15 cellular contexts compared by ENCODE assay signal in genomic region chr4:139622856-139623255, GRCh38.
"Had no signal": no experiment of that assay in that cellular context is flagged by ENCODE, and none has a peak within 500 bp of the region (broad histone marks: within the 10 kb centered on the region; RNA-seq: fewer than 3 reads in every experiment).

No MANE protein-coding gene starts in this region.

- H3K27ac ChIP-seq: right atrium auricular region, thyroid gland had no signal

- H3K4me3 ChIP-seq: right atrium auricular region, thyroid gland had no signal

- ATAC-seq: naive thymus-derived CD8-positive, alpha-beta T cell; stimulated activated naive B cell treated with anti-CD40 and anti-IgM and Interleukin-4, amounts not matched to agents 10 μg/mL and 1 μg/mL and 100 μg/mL, for 72 hours; WTC11 had no signal

- H3K27me3 ChIP-seq: right atrium auricular region, thyroid gland had no signal

- DNase-seq: activated CD4-positive, alpha-beta memory T cell treated with anti-CD3 and anti-CD28 coated beads, Interleukin-2, amount 10 ng/mL, durations not matched to agents 7 days and 5 days; activated CD4-positive, alpha-beta T cell treated with anti-CD3 and anti-CD28 coated beads for 4 hours; activated effector memory CD4-positive, alpha-beta T cell treated with Interleukin-2 at 50 U/mL for 16 hours; activated naive CD4-positive, alpha-beta T cell treated with anti-CD3 and anti-CD28 coated beads, Interleukin-2, amount 50 U/mL, for 16 hours; activated T-cell treated with anti-CD3 and anti-CD28 coated beads, Interleukin-2, amount 50 U/mL, for 24 hours; hippocampal formation; mesenchymal stem cell; naive thymus-derived CD8-positive, alpha-beta T cell; occipital lobe; stimulated activated CD4-positive, alpha-beta T cell treated with anti-CD3 and anti-CD28 coated beads, Interleukin-15, amount 100 ng/mL, for 24 hours; stimulated activated CD4-positive, alpha-beta T cell treated with anti-CD3 and anti-CD28 coated beads, Interleukin-4, amount 100 ng/mL, for 1 hour; stimulated activated naive B cell treated with anti-CD40 and anti-IgM and Interleukin-4, amounts not matched to agents 10 μg/mL and 1 μg/mL and 100 μg/mL, for 72 hours; thyroid gland had no signal

- H3K4me1 ChIP-seq: right atrium auricular region had no signal

- H3K9me3 ChIP-seq: right atrium auricular region, thyroid gland had no signal

- H3K36me3 ChIP-seq: right atrium auricular region, thyroid gland had no signal
